8 cellular contexts compared by ENCODE assay signal in the genomic region with DNA sequence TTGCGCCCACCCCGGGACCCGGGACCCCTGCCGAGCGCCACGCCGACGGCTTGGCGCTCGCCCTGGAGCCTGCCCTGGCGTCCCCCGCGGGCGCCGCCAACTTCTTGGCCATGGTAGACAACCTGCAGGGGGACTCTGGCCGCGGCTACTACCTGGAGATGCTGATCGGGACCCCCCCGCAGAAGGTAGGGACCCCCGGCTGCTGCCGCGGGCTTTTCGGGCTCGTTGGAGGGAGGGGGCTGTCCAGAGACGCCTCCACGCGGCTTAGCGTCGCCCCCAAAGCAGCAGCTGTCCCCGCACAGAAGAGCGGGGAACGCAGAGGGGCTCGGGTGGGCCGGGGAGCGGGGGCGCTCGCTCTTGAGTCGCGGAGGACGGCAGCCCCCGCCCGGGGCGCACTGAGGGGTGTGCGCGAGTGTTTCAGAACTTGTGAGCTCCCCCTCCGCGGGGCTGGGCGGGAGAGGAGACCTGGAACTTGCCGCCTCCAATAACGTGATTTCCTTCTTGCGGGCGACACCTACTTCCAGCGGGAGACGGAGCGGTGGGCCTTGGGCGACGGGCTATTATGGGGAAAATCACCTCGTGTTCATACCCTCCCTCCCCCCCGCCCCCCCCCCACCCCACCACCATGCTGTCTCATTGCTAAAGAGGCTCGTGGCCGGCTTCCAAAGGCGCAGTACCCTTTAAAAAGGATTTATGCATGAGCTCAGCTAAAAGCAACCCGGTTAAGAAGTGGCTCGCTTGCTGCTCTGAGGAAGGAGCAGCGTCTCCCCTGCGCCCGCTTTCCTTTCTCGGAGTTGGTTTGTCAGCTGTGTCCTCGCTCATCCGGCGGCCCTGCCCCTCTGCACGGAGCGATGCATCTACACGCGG. TPM values are rescaled to one million over a fixed set of nuclear protein-coding genes. Genes with fewer than 3 reads are reported as not detected.
DNase-seq lines count a peak whose midpoint lies in the region; ATAC-seq, FAIRE-seq and TF ChIP-seq lines count a peak whose summit lies in the region.

No MANE protein-coding gene starts in this region.

- peaks cover 6% of the 10 kb centered on the region for H3K4me1 Mint-ChIP-seq in activated naive CD8-positive, alpha-beta T cell treated with anti-CD3 and anti-CD28 coated beads, Interleukin-2, amount 50 U/mL, for 24 hours

- H3K36me3 ChIP-seq in left ventricle myocardium inferior = no peaks in the 10 kb centered on the region
- no peaks in the 10 kb centered on the region for H3K36me3 ChIP-seq in pancreas

- peak overlapping the region; percentile 61 for H3K4me3 Mint-ChIP-seq in activated naive CD8-positive, alpha-beta T cell treated with anti-CD3 and anti-CD28 coated beads, Interleukin-2, amount 50 U/mL, for 24 hours

- peak; percentile 58 for DNase-seq in EH (ENCODE audit: low read depth)
- peak; percentile 25 for DNase-seq in NCI-H1092 (lab: John Stamatoyannopoulos, UW)
- DNase-seq in activated naive CD8-positive, alpha-beta T cell treated with anti-CD3 and anti-CD28 coated beads, Interleukin-2, amount 50 U/mL, for 24 hours = peak; percentile 6
- DNase-seq in left ventricle myocardium inferior = peak; percentile 42
- peak; percentile 46 to 84 (median 60) for DNase-seq in pancreas
- DNase-seq in stimulated activated CD4-positive, alpha-beta T cell treated with anti-CD3 and anti-CD28 coated beads, Interleukin-4, amount 100 ng/mL, for 24 hours = no peak

- H3K4me3 ChIP-seq in left ventricle myocardium inferior (peak overlapping the region; percentile 87), pancreas (peak overlapping the region; percentile 65 to 85 (median 82))

- peaks cover 57% of the 10 kb centered on the region for H3K4me1 ChIP-seq in left ventricle myocardium inferior
- peaks cover 10 to 40% (median 32%) of the 10 kb centered on the region in 3 donors for H3K4me1 ChIP-seq in pancreas

- 0 to 1% methylated on average over 65 to 75 of the region's 75 CpGs for WGBS in pancreas, 2 donors

- H3K27me3 Mint-ChIP-seq in activated naive CD8-positive, alpha-beta T cell treated with anti-CD3 and anti-CD28 coated beads, Interleukin-2, amount 50 U/mL, for 24 hours = peaks cover 45% of the 10 kb centered on the region

- intact Hi-C loops in left ventricle myocardium inferior (cut with micrococcal nuclease) (no loop called here), pancreas (cut with DNase I) (no loop called here)

- no peak for TF ChIP-seq CTCF in left ventricle myocardium inferior (IDR thresholded peaks at IDR 0.05; ENCODE audit: borderline replicate concordance)
- TF ChIP-seq CTCF in pancreas (IDR thresholded peaks at IDR 0.05) = no peak

- H3K36me3 Mint-ChIP-seq in activated naive CD8-positive, alpha-beta T cell treated with anti-CD3 and anti-CD28 coated beads, Interleukin-2, amount 50 U/mL, for 24 hours (ENCODE audit: low read depth) = no peaks in the 10 kb centered on the region

- no peaks in the 10 kb centered on the region for H3K9me3 Mint-ChIP-seq in activated naive CD8-positive, alpha-beta T cell treated with anti-CD3 and anti-CD28 coated beads, Interleukin-2, amount 50 U/mL, for 24 hours

- H3K9me3 ChIP-seq in left ventricle myocardium inferior (replicated peaks) (no peaks in the 10 kb centered on the region), pancreas (no peaks in the 10 kb centered on the region)

- H3K27ac Mint-ChIP-seq in activated naive CD8-positive, alpha-beta T cell treated with anti-CD3 and anti-CD28 coated beads, Interleukin-2, amount 50 U/mL, for 24 hours = no peak overlapping the region

- H3K27me3 ChIP-seq in left ventricle myocardium inferior (ENCODE audit: low read depth) (no peaks in the 10 kb centered on the region), pancreas (no peaks in the 10 kb centered on the region)

- no peak for FAIRE-seq in pancreas (lab: Jason Lieb, UNC)

- H3K27ac ChIP-seq in left ventricle myocardium inferior (replicated peaks) (peak overlapping the region; percentile 92), pancreas (peak overlapping the region; percentile 27 to 96 (median 86))

- no peak for ATAC-seq in activated naive CD8-positive, alpha-beta T cell treated with anti-CD3 and anti-CD28 coated beads, Interleukin-2, amount 50 U/mL, for 24 hours
- ATAC-seq in pancreas (peak; percentile 9 to 39 (median 16)), HG02642 (IDR thresholded peaks at IDR 0.05; ENCODE audit: poor library complexity, unreplicated experiment) (no peak), GM18498 (IDR thresholded peaks at IDR 0.05; ENCODE audit: unreplicated experiment) (no peak)

RNA-seq across cellular contexts. Expression of gene BACE2, which starts 0.7 kb away (rescaled TPM):
- total RNA-seq in left ventricle myocardium inferior (16.0 TPM), pancreas (10 to 100 TPM; 20.6 to 85.6 (median 52.2) TPM)
- polyA plus RNA-seq in pancreas = 10 to 100 TPM; 14.4 to 17.3 TPM

Comparison
In these comparisons a context has a peak if more than half of its experiments do, and no peak if none do; other contexts are left out.
1. ATAC-seq: peak in pancreas (4 of 4); none in activated naive CD8-positive, alpha-beta T cell treated with anti-CD3 and anti-CD28 coated beads, Interleukin-2, amount 50 U/mL, for 24 hours (single experiment), HG02642 (single experiment) and GM18498 (single experiment).